In genomic region chr17:50183439-50184001, GRCh38 we compare ENCODE assay signal across 1 cellular context.
TF ChIP-seq lines count a peak whose summit lies in the region.

No MANE protein-coding gene starts in this region.

TF ChIP-seq in GM12878, 131 proteins besides CTCF, POLR2A, EP300 and RAD21:
- TF ChIP-seq PML (IDR thresholded peaks at IDR 0.05; ENCODE audit: low read length): no peak
- TF ChIP-seq RCOR1 (conservative IDR thresholded peaks at IDR 0.05; ENCODE audit: low read depth, low read length): no peak
- TF ChIP-seq IKZF2 (IDR thresholded peaks at IDR 0.05): peak; percentile 98
- TF ChIP-seq IKZF1 (conservative IDR thresholded peaks at IDR 0.05): peak; percentile 95
- TF ChIP-seq NR2F1 (conservative IDR thresholded peaks at IDR 0.05): 0 out of 2 replicates have a peak, but pooled peaks have one; percentile 23
- peak; percentile 54; the same call in 1 of the 2 replicates for TF ChIP-seq BMI1 (IDR thresholded peaks at IDR 0.05; ENCODE audit: borderline replicate concordance)
- TF ChIP-seq RUNX3 (IDR thresholded peaks at IDR 0.05; ENCODE audit: low read length): peak; percentile 84
- peak in 1 of 2 experiments; percentile 77; a peak in 2 of 4 replicates for TF ChIP-seq ETV6 (conservative IDR thresholded peaks at IDR 0.05 in 1 of 2, IDR thresholded peaks at IDR 0.05 in 1 of 2; ENCODE audit: borderline replicate concordance in 1 of 2, low read depth in 1 of 2)
- TF ChIP-seq, protein P1, sequence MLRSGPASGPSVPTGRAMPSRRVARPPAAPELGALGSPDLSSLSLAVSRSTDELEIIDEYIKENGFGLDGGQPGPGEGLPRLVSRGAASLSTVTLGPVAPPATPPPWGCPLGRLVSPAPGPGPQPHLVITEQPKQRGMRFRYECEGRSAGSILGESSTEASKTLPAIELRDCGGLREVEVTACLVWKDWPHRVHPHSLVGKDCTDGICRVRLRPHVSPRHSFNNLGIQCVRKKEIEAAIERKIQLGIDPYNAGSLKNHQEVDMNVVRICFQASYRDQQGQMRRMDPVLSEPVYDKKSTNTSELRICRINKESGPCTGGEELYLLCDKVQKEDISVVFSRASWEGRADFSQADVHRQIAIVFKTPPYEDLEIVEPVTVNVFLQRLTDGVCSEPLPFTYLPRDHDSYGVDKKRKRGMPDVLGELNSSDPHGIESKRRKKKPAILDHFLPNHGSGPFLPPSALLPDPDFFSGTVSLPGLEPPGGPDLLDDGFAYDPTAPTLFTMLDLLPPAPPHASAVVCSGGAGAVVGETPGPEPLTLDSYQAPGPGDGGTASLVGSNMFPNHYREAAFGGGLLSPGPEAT (IDR thresholded peaks at IDR 0.05; ENCODE audit: low read depth): peak; percentile 90
- TF ChIP-seq SMARCA5 (IDR thresholded peaks at IDR 0.05): peak; percentile 49; the same call in 1 of the 2 replicates
- TF ChIP-seq MTA2 (IDR thresholded peaks at IDR 0.05; ENCODE audit: low read depth): peak; percentile 69; the same call in 1 of the 2 replicates
- TF ChIP-seq, protein P2, sequence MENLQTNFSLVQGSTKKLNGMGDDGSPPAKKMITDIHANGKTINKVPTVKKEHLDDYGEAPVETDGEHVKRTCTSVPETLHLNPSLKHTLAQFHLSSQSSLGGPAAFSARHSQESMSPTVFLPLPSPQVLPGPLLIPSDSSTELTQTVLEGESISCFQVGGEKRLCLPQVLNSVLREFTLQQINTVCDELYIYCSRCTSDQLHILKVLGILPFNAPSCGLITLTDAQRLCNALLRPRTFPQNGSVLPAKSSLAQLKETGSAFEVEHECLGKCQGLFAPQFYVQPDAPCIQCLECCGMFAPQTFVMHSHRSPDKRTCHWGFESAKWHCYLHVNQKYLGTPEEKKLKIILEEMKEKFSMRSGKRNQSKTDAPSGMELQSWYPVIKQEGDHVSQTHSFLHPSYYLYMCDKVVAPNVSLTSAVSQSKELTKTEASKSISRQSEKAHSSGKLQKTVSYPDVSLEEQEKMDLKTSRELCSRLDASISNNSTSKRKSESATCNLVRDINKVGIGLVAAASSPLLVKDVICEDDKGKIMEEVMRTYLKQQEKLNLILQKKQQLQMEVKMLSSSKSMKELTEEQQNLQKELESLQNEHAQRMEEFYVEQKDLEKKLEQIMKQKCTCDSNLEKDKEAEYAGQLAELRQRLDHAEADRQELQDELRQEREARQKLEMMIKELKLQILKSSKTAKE (IDR thresholded peaks at IDR 0.05; ENCODE audit: low read depth, poor library complexity, severe bottlenecking): no peak
- peak; percentile 78; the same call in 1 of the 2 replicates for TF ChIP-seq DPF2 (IDR thresholded peaks at IDR 0.05)
- TF ChIP-seq, protein P3, sequence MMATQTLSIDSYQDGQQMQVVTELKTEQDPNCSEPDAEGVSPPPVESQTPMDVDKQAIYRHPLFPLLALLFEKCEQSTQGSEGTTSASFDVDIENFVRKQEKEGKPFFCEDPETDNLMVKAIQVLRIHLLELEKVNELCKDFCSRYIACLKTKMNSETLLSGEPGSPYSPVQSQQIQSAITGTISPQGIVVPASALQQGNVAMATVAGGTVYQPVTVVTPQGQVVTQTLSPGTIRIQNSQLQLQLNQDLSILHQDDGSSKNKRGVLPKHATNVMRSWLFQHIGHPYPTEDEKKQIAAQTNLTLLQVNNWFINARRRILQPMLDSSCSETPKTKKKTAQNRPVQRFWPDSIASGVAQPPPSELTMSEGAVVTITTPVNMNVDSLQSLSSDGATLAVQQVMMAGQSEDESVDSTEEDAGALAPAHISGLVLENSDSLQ (IDR thresholded peaks at IDR 0.05): no peak
- peak; percentile 39; the same call in 1 of the 2 replicates for TF ChIP-seq HDGF (IDR thresholded peaks at IDR 0.05)
- TF ChIP-seq SPI1 (IDR thresholded peaks at IDR 0.05; ENCODE audit: borderline replicate concordance, insufficient read depth, low read depth, low read length): peak; percentile 58; the same call in 1 of the 2 replicates
- no peak for TF ChIP-seq ZSCAN29 (IDR thresholded peaks at IDR 0.05)
- no peak for TF ChIP-seq IRF4 (IDR thresholded peaks at IDR 0.05; ENCODE audit: low read depth, low read length)
- TF ChIP-seq, protein P4, sequence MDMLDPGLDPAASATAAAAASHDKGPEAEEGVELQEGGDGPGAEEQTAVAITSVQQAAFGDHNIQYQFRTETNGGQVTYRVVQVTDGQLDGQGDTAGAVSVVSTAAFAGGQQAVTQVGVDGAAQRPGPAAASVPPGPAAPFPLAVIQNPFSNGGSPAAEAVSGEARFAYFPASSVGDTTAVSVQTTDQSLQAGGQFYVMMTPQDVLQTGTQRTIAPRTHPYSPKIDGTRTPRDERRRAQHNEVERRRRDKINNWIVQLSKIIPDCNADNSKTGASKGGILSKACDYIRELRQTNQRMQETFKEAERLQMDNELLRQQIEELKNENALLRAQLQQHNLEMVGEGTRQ (IDR thresholded peaks at IDR 0.05; ENCODE audit: borderline replicate concordance, low read depth, low read length): no peak
- TF ChIP-seq, protein P5, sequence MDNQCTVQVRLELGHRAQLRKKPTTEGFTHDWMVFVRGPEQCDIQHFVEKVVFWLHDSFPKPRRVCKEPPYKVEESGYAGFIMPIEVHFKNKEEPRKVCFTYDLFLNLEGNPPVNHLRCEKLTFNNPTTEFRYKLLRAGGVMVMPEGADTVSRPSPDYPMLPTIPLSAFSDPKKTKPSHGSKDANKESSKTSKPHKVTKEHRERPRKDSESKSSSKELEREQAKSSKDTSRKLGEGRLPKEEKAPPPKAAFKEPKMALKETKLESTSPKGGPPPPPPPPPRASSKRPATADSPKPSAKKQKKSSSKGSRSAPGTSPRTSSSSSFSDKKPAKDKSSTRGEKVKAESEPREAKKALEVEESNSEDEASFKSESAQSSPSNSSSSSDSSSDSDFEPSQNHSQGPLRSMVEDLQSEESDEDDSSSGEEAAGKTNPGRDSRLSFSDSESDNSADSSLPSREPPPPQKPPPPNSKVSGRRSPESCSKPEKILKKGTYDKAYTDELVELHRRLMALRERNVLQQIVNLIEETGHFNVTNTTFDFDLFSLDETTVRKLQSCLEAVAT (IDR thresholded peaks at IDR 0.05): peak; percentile 58; the same call in 1 of the 2 replicates
- TF ChIP-seq MEF2A (IDR thresholded peaks at IDR 0.05; ENCODE audit: insufficient read depth, low read depth, low read length): no peak
- TF ChIP-seq BHLHE40 (IDR thresholded peaks at IDR 0.05; ENCODE audit: borderline replicate concordance in 1 of 2, low read depth in 2 of 2, low read length in 1 of 2): peak; percentile 63 to 79; a peak in 3 of 4 replicates
- no peak for TF ChIP-seq KDM1A (IDR thresholded peaks at IDR 0.05; ENCODE audit: borderline replicate concordance)
- TF ChIP-seq NBN (IDR thresholded peaks at IDR 0.05): peak; percentile 91
- TF ChIP-seq ATF7 (IDR thresholded peaks at IDR 0.05; ENCODE audit: low read depth): 0 out of 2 replicates have a peak, but pooled peaks have one; percentile 35
- peak; percentile 72; the same call in 1 of the 2 replicates for TF ChIP-seq EED (IDR thresholded peaks at IDR 0.05; ENCODE audit: low read depth)
- peak; percentile 74 for TF ChIP-seq MEF2B (IDR thresholded peaks at IDR 0.05; ENCODE audit: partially characterized antibody, poor library complexity, severe bottlenecking)
- TF ChIP-seq, protein P6, sequence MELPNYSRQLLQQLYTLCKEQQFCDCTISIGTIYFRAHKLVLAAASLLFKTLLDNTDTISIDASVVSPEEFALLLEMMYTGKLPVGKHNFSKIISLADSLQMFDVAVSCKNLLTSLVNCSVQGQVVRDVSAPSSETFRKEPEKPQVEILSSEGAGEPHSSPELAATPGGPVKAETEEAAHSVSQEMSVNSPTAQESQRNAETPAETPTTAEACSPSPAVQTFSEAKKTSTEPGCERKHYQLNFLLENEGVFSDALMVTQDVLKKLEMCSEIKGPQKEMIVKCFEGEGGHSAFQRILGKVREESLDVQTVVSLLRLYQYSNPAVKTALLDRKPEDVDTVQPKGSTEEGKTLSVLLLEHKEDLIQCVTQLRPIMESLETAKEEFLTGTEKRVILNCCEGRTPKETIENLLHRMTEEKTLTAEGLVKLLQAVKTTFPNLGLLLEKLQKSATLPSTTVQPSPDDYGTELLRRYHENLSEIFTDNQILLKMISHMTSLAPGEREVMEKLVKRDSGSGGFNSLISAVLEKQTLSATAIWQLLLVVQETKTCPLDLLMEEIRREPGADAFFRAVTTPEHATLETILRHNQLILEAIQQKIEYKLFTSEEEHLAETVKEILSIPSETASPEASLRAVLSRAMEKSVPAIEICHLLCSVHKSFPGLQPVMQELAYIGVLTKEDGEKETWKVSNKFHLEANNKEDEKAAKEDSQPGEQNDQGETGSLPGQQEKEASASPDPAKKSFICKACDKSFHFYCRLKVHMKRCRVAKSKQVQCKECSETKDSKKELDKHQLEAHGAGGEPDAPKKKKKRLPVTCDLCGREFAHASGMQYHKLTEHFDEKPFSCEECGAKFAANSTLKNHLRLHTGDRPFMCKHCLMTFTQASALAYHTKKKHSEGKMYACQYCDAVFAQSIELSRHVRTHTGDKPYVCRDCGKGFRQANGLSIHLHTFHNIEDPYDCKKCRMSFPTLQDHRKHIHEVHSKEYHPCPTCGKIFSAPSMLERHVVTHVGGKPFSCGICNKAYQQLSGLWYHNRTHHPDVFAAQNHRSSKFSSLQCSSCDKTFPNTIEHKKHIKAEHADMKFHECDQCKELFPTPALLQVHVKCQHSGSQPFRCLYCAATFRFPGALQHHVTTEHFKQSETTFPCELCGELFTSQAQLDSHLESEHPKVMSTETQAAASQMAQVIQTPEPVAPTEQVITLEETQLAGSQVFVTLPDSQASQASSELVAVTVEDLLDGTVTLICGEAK (IDR thresholded peaks at IDR 0.05; ENCODE audit: borderline replicate concordance): no peak
- no peak for TF ChIP-seq BCLAF1 (IDR thresholded peaks at IDR 0.05)
